In the genomic region with DNA sequence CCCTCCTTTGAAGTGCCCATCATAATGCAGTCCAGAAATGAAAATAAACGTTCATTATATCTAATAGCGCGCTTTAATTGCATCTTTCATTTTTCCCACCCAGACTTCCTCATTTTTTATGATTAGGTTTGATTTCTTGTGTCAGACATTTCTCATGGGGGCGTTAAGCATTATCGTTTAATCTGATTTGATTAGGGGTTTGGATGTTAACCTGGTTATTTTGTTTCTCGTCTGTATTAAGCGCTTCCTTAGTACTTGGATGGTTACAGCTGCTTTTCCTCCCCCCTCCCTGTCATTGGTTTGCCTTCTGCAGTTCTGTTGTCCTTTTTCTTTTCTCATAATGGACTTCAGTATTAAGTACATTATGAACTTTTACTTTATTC, we compare ENCODE assay signal across 8 cellular contexts. TPM values are rescaled to one million over a fixed set of nuclear protein-coding genes. Genes with fewer than 3 reads are reported as not detected.
DNase-seq lines count a peak whose midpoint lies in the region; ATAC-seq and TF ChIP-seq lines count a peak whose summit lies in the region.

No MANE protein-coding gene starts in this region.

- peaks cover 16% of the 10 kb centered on the region for H3K4me1 ChIP-seq in RWPE2 (ENCODE audit: insufficient read depth, poor library complexity, severe bottlenecking)
- peaks cover 59% of the 10 kb centered on the region for H3K4me1 ChIP-seq in psoas muscle

- H3K36me3 ChIP-seq in RWPE2 (ENCODE audit: low read depth) (peaks cover 62% of the 10 kb centered on the region), psoas muscle (ENCODE audit: insufficient read depth in 1 of 2, low read depth in 1 of 2) (peaks cover 0 to 50% of the 10 kb centered on the region in 2 donors)

- WGBS in psoas muscle, 3 donors, result 1% methylated on average over 7 of the region's 7 CpGs

- TF ChIP-seq CTCF in GM12875 (IDR thresholded peaks at IDR 0.05; ENCODE audit: borderline replicate concordance, insufficient read depth, low read depth, low read length) (no peak), RWPE2 (IDR thresholded peaks at IDR 0.05; ENCODE audit: poor library complexity, severe bottlenecking) (no peak), psoas muscle (IDR thresholded peaks at IDR 0.05) (no peak)

- no peak for TF ChIP-seq POLR2A in erythroblast (IDR thresholded peaks at IDR 0.05; ENCODE audit: low read length)

- H3K4me3 ChIP-seq in GM12875 (ENCODE audit: low read depth, low read length), result peak overlapping the region; percentile 73
- H3K4me3 ChIP-seq in RWPE2 (ENCODE audit: severe bottlenecking), result peak overlapping the region; percentile 96
- H3K4me3 ChIP-seq in psoas muscle, result peak overlapping the region; percentile 72

- H3K27me3 ChIP-seq in RWPE2 (ENCODE audit: insufficient read depth, poor library complexity, severe bottlenecking) (no peaks in the 10 kb centered on the region), psoas muscle (ENCODE audit: insufficient read depth in 3 of 3, low read length in 2 of 3) (no peaks in the 10 kb centered on the region)

- no peaks in the 10 kb centered on the region for H3K9me3 ChIP-seq in RWPE2 (ENCODE audit: severe bottlenecking)
- H3K9me3 ChIP-seq in psoas muscle, result no peaks in the 10 kb centered on the region

- intact Hi-C loops in psoas muscle (cut with DNase I), result no loop called here

- H3K27ac ChIP-seq in RWPE2 (ENCODE audit: poor library complexity, severe bottlenecking) (peak overlapping the region; percentile 88), psoas muscle (peak overlapping the region; percentile 89)

- ATAC-seq in RWPE2 (ENCODE audit: low read depth) (no peak), psoas muscle (no peak), HG02973 (IDR thresholded peaks at IDR 0.05; ENCODE audit: unreplicated experiment) (no peak), HG03378 (IDR thresholded peaks at IDR 0.05; ENCODE audit: unreplicated experiment) (no peak)

- DNase-seq in RWPE2 (ENCODE audit: low spot score), result no peak
- peak; percentile 38 to 60 for DNase-seq in erythroblast (lab: John Stamatoyannopoulos, UW)
- no peak for DNase-seq in psoas muscle
- DNase-seq in stimulated activated naive CD4-positive, alpha-beta T cell (lab: John Stamatoyannopoulos, UW), result no peak
- DNase-seq in NOMO-1 treated with dmso at 0.1 percent for 144 hours (lab: John Stamatoyannopoulos, UW; ENCODE audit: unreplicated experiment), result no peak

RNA-seq across cellular contexts. Expression of a gene that starts 0.5 kb away (rescaled TPM):
- 10 to 100 TPM; 18.7 to 26.5 (median 22.0) TPM for total RNA-seq in psoas muscle
- 10 to 100 TPM; 10.1 to 27.4 (median 10.3) TPM for polyA plus RNA-seq in psoas muscle

RNA-seq across cellular contexts. Expression of a gene that starts 1.3 kb away (rescaled TPM):
- 100 to 1,000 TPM in 2 of 4 donors, 10 to 100 TPM in 2; 57.9 to 128 (median 90.6) TPM for total RNA-seq in psoas muscle
- 100 to 1,000 TPM in 2 of 3 donors, 10 to 100 TPM in 1; 81.9 to 135 (median 118) TPM for polyA plus RNA-seq in psoas muscle

RNA-seq across cellular contexts. Expression of a gene that starts 11.8 kb away (rescaled TPM):
- total RNA-seq in psoas muscle, result 10 to 100 TPM; 19.0 to 27.0 (median 24.3) TPM
- polyA plus RNA-seq in psoas muscle, result 10 to 100 TPM; 30.8 to 54.0 (median 36.5) TPM

RNA-seq across cellular contexts. Expression of a gene that starts 12.1 kb away (rescaled TPM):
- 10 to 100 TPM; 30.8 to 61.9 (median 53.6) TPM for total RNA-seq in psoas muscle
- 10 to 100 TPM; 32.3 to 81.9 (median 51.6) TPM for polyA plus RNA-seq in psoas muscle

RNA-seq across cellular contexts. Expression of a gene that starts 27.7 kb away (rescaled TPM):
- total RNA-seq in psoas muscle, result 10 to 100 TPM; 40.8 to 75.1 (median 52.0) TPM
- 10 to 100 TPM; 34.6 to 43.2 (median 37.6) TPM for polyA plus RNA-seq in psoas muscle

Comparison
In these comparisons a context has a peak if more than half of its experiments do, and no peak if none do; other contexts are left out.
1. DNase-seq: peak in erythroblast (2 of 2); none in RWPE2 (single experiment), psoas muscle (0 of 2), stimulated activated naive CD4-positive, alpha-beta T cell (0 of 6) and NOMO-1 treated with dmso at 0.1 percent for 144 hours (single experiment).
2. Peak in every context shown above with its lines, with median percentiles within 50 percentile points of each other: H3K4me3 ChIP-seq.